Comparison of ENCODE assay signal across 2 cellular contexts in the genomic region with DNA sequence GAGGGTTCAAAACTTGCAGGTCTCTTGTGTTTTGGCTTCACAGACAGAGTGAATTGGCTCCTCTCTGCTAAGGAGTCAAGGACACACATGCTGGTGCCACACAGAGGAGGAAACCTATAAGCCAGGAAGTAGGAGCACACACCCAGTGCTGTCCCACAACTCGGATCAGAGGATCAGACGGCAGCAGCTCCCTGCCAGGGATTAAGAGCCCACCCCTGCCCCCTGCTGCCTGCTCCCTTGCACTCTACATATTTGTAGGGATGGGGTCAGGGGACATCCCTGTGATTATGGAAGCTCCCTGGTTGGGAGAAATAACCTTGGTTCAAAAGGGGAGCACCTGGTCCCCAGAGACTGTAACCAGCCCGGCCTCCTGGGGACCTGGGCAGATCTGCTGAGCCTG.
TF ChIP-seq lines count a peak whose summit lies in the region.

No MANE protein-coding gene starts in this region.

TF ChIP-seq in GM23338, 12 proteins besides CTCF, POLR2A, EP300 and RAD21 (continues in another document):
- TF ChIP-seq ZNF462 (CRISPR knock-in tag; IDR thresholded peaks at IDR 0.05) = no peak
- TF ChIP-seq EZH2 (IDR thresholded peaks at IDR 0.05; ENCODE audit: low read depth, unreplicated experiment) = no peak
- no peak for TF ChIP-seq POLR2AphosphoS5 (IDR thresholded peaks at IDR 0.05; ENCODE audit: low read depth)
- TF ChIP-seq, protein P1, sequence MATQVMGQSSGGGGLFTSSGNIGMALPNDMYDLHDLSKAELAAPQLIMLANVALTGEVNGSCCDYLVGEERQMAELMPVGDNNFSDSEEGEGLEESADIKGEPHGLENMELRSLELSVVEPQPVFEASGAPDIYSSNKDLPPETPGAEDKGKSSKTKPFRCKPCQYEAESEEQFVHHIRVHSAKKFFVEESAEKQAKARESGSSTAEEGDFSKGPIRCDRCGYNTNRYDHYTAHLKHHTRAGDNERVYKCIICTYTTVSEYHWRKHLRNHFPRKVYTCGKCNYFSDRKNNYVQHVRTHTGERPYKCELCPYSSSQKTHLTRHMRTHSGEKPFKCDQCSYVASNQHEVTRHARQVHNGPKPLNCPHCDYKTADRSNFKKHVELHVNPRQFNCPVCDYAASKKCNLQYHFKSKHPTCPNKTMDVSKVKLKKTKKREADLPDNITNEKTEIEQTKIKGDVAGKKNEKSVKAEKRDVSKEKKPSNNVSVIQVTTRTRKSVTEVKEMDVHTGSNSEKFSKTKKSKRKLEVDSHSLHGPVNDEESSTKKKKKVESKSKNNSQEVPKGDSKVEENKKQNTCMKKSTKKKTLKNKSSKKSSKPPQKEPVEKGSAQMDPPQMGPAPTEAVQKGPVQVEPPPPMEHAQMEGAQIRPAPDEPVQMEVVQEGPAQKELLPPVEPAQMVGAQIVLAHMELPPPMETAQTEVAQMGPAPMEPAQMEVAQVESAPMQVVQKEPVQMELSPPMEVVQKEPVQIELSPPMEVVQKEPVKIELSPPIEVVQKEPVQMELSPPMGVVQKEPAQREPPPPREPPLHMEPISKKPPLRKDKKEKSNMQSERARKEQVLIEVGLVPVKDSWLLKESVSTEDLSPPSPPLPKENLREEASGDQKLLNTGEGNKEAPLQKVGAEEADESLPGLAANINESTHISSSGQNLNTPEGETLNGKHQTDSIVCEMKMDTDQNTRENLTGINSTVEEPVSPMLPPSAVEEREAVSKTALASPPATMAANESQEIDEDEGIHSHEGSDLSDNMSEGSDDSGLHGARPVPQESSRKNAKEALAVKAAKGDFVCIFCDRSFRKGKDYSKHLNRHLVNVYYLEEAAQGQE (IDR thresholded peaks at IDR 0.05; ENCODE audit: unreplicated experiment) = no peak
- TF ChIP-seq CREB1 (CRISPR knock-in tag; IDR thresholded peaks at IDR 0.05; ENCODE audit: low read depth) = no peak
- no peak for TF ChIP-seq ZNF114 (CRISPR knock-in tag; IDR thresholded peaks at IDR 0.05)
- no peak for TF ChIP-seq ZNF331 (CRISPR knock-in tag; IDR thresholded peaks at IDR 0.05; ENCODE audit: low read depth)
- TF ChIP-seq EZH2phosphoT487 (IDR thresholded peaks at IDR 0.05; ENCODE audit: unreplicated experiment) = no peak
- no peak for TF ChIP-seq STAT1 (IDR thresholded peaks at IDR 0.05; ENCODE audit: unreplicated experiment)
- TF ChIP-seq NANOG (IDR thresholded peaks at IDR 0.05; ENCODE audit: borderline replicate concordance) = no peak

TF ChIP-seq in K562, 482 proteins besides CTCF, POLR2A, EP300 and RAD21 (continued from another document):
- TF ChIP-seq, protein P2, sequence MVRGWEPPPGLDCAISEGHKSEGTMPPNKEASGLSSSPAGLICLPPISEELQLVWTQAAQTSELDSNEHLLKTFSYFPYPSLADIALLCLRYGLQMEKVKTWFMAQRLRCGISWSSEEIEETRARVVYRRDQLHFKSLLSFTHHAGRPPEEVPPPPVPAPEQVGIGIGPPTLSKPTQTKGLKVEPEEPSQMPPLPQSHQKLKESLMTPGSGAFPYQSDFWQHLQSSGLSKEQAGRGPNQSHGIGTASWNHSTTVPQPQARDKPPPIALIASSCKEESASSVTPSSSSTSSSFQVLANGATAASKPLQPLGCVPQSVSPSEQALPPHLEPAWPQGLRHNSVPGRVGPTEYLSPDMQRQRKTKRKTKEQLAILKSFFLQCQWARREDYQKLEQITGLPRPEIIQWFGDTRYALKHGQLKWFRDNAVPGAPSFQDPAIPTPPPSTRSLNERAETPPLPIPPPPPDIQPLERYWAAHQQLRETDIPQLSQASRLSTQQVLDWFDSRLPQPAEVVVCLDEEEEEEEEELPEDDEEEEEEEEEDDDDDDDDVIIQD (CRISPR knock-in tag; IDR thresholded peaks at IDR 0.05) = no peak
- TF ChIP-seq ASH1L (IDR thresholded peaks at IDR 0.05; ENCODE audit: borderline replicate concordance, low read depth, partially characterized antibody) (no peak), ZNF445 (CRISPR knock-in tag; IDR thresholded peaks at IDR 0.05; ENCODE audit: low read depth) (no peak), C11orf30 (IDR thresholded peaks at IDR 0.05; ENCODE audit: low read depth) (no peak)
